8 cellular contexts compared by ENCODE assay signal in the genomic region with DNA sequence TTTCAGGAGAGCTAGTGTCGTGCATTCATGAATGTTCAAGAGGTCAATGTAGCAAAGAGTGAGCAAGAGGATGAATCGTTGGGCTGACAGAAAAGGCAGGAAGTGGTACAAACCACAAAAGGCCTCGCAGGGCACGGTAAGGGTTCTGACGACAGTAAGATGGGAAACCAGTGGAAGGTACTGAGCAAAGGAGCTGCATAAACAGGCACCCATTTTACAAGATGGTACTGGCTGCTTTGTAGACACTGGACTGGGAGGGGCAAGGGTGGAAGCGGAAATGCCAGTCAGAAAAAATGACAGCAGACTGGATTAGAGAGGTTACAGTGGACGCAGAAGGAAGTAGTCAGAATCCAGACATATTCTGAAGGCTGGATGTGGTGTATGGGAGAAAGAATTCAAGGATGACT.
DNase-seq lines count a peak whose midpoint lies in the region; ATAC-seq, FAIRE-seq and TF ChIP-seq lines count a peak whose summit lies in the region.

No MANE protein-coding gene starts in this region.

- no peak overlapping the region for H3K4me3 ChIP-seq in HepG2 (replicated peaks in 1 of 3; ENCODE audit: insufficient read depth in 1 of 3, low read depth in 2 of 3, low read length in 3 of 3)

- no peak for TF ChIP-seq RAD21 in HepG2 (CRISPR knock-in tag; IDR thresholded peaks at IDR 0.05)

- 43% methylated on average over 7 of the region's 7 CpGs for WGBS in HepG2 (ENCODE audit: low lambda C conversion rate)

- intact Hi-C loops in HepG2 (cut with micrococcal nuclease; ENCODE audit: unreplicated experiment): no loop called here

- H3K27ac ChIP-seq in HepG2 (ENCODE audit: extremely low read length, insufficient read depth, low read length): no peak overlapping the region

- in situ Hi-C loops in ACHN (cut with HindIII; ENCODE audit: low pct_ligation_motif_present, low pct_unique_long_range_greater_than_20kb, low sequenced_read_pairs): no loop called here
- in situ Hi-C loops in HepG2 (cut with HindIII; ENCODE audit: extremely low pct_ligation_motif_present, low pct_unique_long_range_greater_than_20kb): loop anchor here (10.0 kb wide), 1 partner anchor 137 kb away; no protein-coding TSS in a partner anchor

- H3K36me3 Mint-ChIP-seq in activated T-helper 17 cell treated with anti-CD3 and anti-CD28 coated beads, Interleukin-2, amount 50 U/mL, for 72 hours (ENCODE audit: low read depth): no peaks in the 10 kb centered on the region
- no peaks in the 10 kb centered on the region for H3K36me3 Mint-ChIP-seq in stimulated activated naive CD8-positive, alpha-beta T cell treated with anti-CD3 and anti-CD28 coated beads, Interleukin-15, Interleukin-2, amounts not matched to agents 100 ng/mL and 50 ng/mL, for 24 hours (ENCODE audit: low read depth)

- POLR2A ChIA-PET in HepG2 (lab: Yijun Ruan, JAX): no interaction called here

- H4K20me1 ChIP-seq in HepG2 (ENCODE audit: insufficient read depth, low read length): no peaks in the 10 kb centered on the region

- FAIRE-seq in HepG2 (lab: Jason Lieb, UNC): peak; percentile 4

- H3K4me2 ChIP-seq in HepG2 (ENCODE audit: low read depth, low read length): peak overlapping the region; percentile 35; the same call in 1 of the 2 replicates

- no peaks in the 10 kb centered on the region; a peak in 1 of 5 replicates for H3K27me3 ChIP-seq in HepG2 (ENCODE audit: control insufficient read depth in 1 of 2, insufficient read depth in 2 of 2, low read length in 2 of 2)

- no peak for TF ChIP-seq POLR2A in HepG2 (IDR thresholded peaks at IDR 0.05; ENCODE audit: insufficient read depth in 1 of 2, low read depth in 2 of 2, low read length in 2 of 2)

- peaks cover 16% of the 10 kb centered on the region for H3K4me1 Mint-ChIP-seq in activated T-helper 17 cell treated with anti-CD3 and anti-CD28 coated beads, Interleukin-2, amount 50 U/mL, for 72 hours
- H3K4me1 Mint-ChIP-seq in stimulated activated naive CD8-positive, alpha-beta T cell treated with anti-CD3 and anti-CD28 coated beads, Interleukin-15, Interleukin-2, amounts not matched to agents 100 ng/mL and 50 ng/mL, for 24 hours (ENCODE audit: low read depth): peaks cover 27% of the 10 kb centered on the region

- peak overlapping the region; percentile 79 for H3K27ac Mint-ChIP-seq in activated T-helper 17 cell treated with anti-CD3 and anti-CD28 coated beads, Interleukin-2, amount 50 U/mL, for 72 hours
- H3K27ac Mint-ChIP-seq in stimulated activated naive CD8-positive, alpha-beta T cell treated with anti-CD3 and anti-CD28 coated beads, Interleukin-15, Interleukin-2, amounts not matched to agents 100 ng/mL and 50 ng/mL, for 24 hours: peak overlapping the region; percentile 97

- H2AFZ ChIP-seq in HepG2 (ENCODE audit: low read length): no peak overlapping the region

- CTCF ChIA-PET in HepG2 (lab: Yijun Ruan, JAX; ENCODE audit: low intra/inter-chr PET ratio, low total read pairs): no interaction called here

- H3K9me3 ChIP-seq in HepG2 (ENCODE audit: low read length): no peaks in the 10 kb centered on the region

- no peaks in the 10 kb centered on the region for H3K9me3 Mint-ChIP-seq in activated T-helper 17 cell treated with anti-CD3 and anti-CD28 coated beads, Interleukin-2, amount 50 U/mL, for 72 hours
- no peaks in the 10 kb centered on the region for H3K9me3 Mint-ChIP-seq in stimulated activated naive CD8-positive, alpha-beta T cell treated with anti-CD3 and anti-CD28 coated beads, Interleukin-15, Interleukin-2, amounts not matched to agents 100 ng/mL and 50 ng/mL, for 24 hours

- H3K79me2 ChIP-seq in HepG2 (ENCODE audit: insufficient read depth, low read length): no peaks in the 10 kb centered on the region

- TF ChIP-seq EP300 in HepG2 (IDR thresholded peaks at IDR 0.05; ENCODE audit: low read depth in 2 of 2, low read length in 2 of 2) (no peak), HepG2 (CRISPR knock-in tag; IDR thresholded peaks at IDR 0.05; ENCODE audit: borderline replicate concordance) (no peak)

- no peaks in the 10 kb centered on the region; a peak in 1 of 5 replicates for H3K36me3 ChIP-seq in HepG2 (replicated peaks in 1 of 2; ENCODE audit: control insufficient read depth in 1 of 2, insufficient read depth in 2 of 2, low read length in 2 of 2)

- H3K4me3 Mint-ChIP-seq in activated T-helper 17 cell treated with anti-CD3 and anti-CD28 coated beads, Interleukin-2, amount 50 U/mL, for 72 hours: peak overlapping the region; percentile 67
- H3K4me3 Mint-ChIP-seq in stimulated activated naive CD8-positive, alpha-beta T cell treated with anti-CD3 and anti-CD28 coated beads, Interleukin-15, Interleukin-2, amounts not matched to agents 100 ng/mL and 50 ng/mL, for 24 hours: peak overlapping the region; percentile 72

- no peak overlapping the region for H3K9ac ChIP-seq in HepG2 (ENCODE audit: insufficient read depth, low read depth, low read length)

- peaks cover 10% of the 10 kb centered on the region for H3K4me1 ChIP-seq in HepG2 (ENCODE audit: insufficient read depth, low read length)

- DNase-seq in ACHN (peak; percentile 98), RPMI8226 (peak; percentile 77), HepG2 (ENCODE audit: low spot score) (peak; percentile 41), NCI-H2196 (lab: John Stamatoyannopoulos, UW; ENCODE audit: unreplicated experiment) (no peak)

- TF ChIP-seq CTCF in HepG2 (CRISPR knock-in tag; IDR thresholded peaks at IDR 0.05): no peak

- peak; percentile 98 for ATAC-seq in GM18909 (IDR thresholded peaks at IDR 0.05; ENCODE audit: poor library complexity, unreplicated experiment)
- ATAC-seq in HG03108 (IDR thresholded peaks at IDR 0.05; ENCODE audit: unreplicated experiment): peak; percentile 97
- ATAC-seq in activated T-helper 17 cell treated with anti-CD3 and anti-CD28 coated beads, Interleukin-2, amount 50 U/mL, for 72 hours (replicated peaks): peak; percentile 99
- ATAC-seq in HepG2: peak; percentile 73

- no TSS peak for BruUV-seq in HepG2 (replicated peaks; lab: Mats Ljungman, UMichigan)

- H3K27me3 Mint-ChIP-seq in activated T-helper 17 cell treated with anti-CD3 and anti-CD28 coated beads, Interleukin-2, amount 50 U/mL, for 72 hours: no peaks in the 10 kb centered on the region
- H3K27me3 Mint-ChIP-seq in stimulated activated naive CD8-positive, alpha-beta T cell treated with anti-CD3 and anti-CD28 coated beads, Interleukin-15, Interleukin-2, amounts not matched to agents 100 ng/mL and 50 ng/mL, for 24 hours: peaks cover 4% of the 10 kb centered on the region

TF ChIP-seq in HepG2, 621 proteins besides CTCF, POLR2A, EP300 and RAD21:
- no peak for TF ChIP-seq SRY (CRISPR knock-in tag; IDR thresholded peaks at IDR 0.05)
- TF ChIP-seq, protein P1, sequence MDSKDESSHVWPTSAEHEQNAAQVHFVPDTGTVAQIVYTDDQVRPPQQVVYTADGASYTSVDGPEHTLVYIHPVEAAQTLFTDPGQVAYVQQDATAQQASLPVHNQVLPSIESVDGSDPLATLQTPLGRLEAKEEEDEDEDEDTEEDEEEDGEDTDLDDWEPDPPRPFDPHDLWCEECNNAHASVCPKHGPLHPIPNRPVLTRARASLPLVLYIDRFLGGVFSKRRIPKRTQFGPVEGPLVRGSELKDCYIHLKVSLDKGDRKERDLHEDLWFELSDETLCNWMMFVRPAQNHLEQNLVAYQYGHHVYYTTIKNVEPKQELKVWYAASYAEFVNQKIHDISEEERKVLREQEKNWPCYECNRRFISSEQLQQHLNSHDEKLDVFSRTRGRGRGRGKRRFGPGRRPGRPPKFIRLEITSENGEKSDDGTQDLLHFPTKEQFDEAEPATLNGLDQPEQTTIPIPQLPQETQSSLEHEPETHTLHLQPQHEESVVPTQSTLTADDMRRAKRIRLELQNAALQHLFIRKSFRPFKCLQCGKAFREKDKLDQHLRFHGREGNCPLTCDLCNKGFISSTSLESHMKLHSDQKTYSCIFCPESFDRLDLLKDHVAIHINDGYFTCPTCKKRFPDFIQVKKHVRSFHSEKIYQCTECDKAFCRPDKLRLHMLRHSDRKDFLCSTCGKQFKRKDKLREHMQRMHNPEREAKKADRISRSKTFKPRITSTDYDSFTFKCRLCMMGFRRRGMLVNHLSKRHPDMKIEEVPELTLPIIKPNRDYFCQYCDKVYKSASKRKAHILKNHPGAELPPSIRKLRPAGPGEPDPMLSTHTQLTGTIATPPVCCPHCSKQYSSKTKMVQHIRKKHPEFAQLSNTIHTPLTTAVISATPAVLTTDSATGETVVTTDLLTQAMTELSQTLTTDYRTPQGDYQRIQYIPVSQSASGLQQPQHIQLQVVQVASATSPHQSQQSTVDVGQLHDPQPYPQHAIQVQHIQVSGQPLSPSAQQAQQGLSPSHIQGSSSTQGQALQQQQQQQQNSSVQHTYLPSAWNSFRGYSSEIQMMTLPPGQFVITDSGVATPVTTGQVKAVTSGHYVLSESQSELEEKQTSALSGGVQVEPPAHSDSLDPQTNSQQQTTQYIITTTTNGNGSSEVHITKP (CRISPR knock-in tag; IDR thresholded peaks at IDR 0.05; ENCODE audit: low read depth): peak; percentile 88; the same call in 1 of the 2 replicates
- 0 out of 2 replicates have a peak, but pooled peaks have one; percentile 4 for TF ChIP-seq FOSL2 (CRISPR knock-in tag; IDR thresholded peaks at IDR 0.05)
- TF ChIP-seq TMF1 (CRISPR knock-in tag; IDR thresholded peaks at IDR 0.05; ENCODE audit: low read depth): no peak
TF ChIP-seq in HepG2: peak in this region for 2.
